ENCODE assay signal across 8 cellular contexts in genomic region chr1:228109073-228109961, GRCh38. TPM values are rescaled to one million over a fixed set of nuclear protein-coding genes. Genes with fewer than 3 reads are reported as not detected.
DNase-seq lines count a peak whose midpoint lies in the region; ATAC-seq and TF ChIP-seq lines count a peak whose summit lies in the region.

MRPL55 (minus strand) TSS chr1:228109299; CDS start chr1:228108260, 1,039 bp downstream.

- POLR2A ChIA-PET in naive thymus-derived CD8-positive, alpha-beta T cell (lab: Charles Lee) = interaction anchor here (0.6 to 2.8 kb wide), 9 partner anchors 10 to 334 kb away, joined by 3 to 30 read pairs (median 3); partner anchors contain the start of genes ARF1, GUK1 and IBA57

- peaks cover 9% of the 10 kb centered on the region for H3K36me3 ChIP-seq in fibroblast of lung (ENCODE audit: control insufficient read depth, insufficient read depth, low read length)

- peaks cover 13% of the 10 kb centered on the region for H3K79me2 ChIP-seq in fibroblast of lung (ENCODE audit: control insufficient read depth, insufficient read depth, low read length)

- peak within 1 kb of the TSS; percentile 88 to 98 (median 94) for H3K4me3 Mint-ChIP-seq in naive thymus-derived CD8-positive, alpha-beta T cell

- peak within 1 kb of the TSS; percentile 85 for H2AFZ ChIP-seq in fibroblast of lung (ENCODE audit: low read length)

- peak within 1 kb of the TSS; percentile 91 for H3K4me2 ChIP-seq in fibroblast of lung (ENCODE audit: extremely low read depth, insufficient read depth, low read length)

- peak within 1 kb of the TSS; percentile 68 to 98 (median 92) for H3K4me3 ChIP-seq in fibroblast of lung (replicated peaks in 1 of 4; ENCODE audit: control extremely low read depth in 1 of 4, insufficient read depth in 1 of 4, low read depth in 3 of 4, low read length in 4 of 4)

- no peaks in the 10 kb centered on the region for H3K27me3 ChIP-seq in fibroblast of lung (ENCODE audit: control insufficient read depth, insufficient read depth, low read length)

- H3K9ac ChIP-seq in fibroblast of lung (ENCODE audit: insufficient read depth, low read length) = peak within 1 kb of the TSS; percentile 87

- peak within 1 kb of the TSS; percentile 90 for H3K27ac ChIP-seq in fibroblast of lung (ENCODE audit: insufficient read depth, low read length)

- no peaks in the 10 kb centered on the region for H3K9me3 Mint-ChIP-seq in naive thymus-derived CD8-positive, alpha-beta T cell

- peak; percentile 90 for ATAC-seq in naive thymus-derived CD8-positive, alpha-beta T cell

- peak within 1 kb of the TSS; percentile 93 to 99 (median 97) for H3K27ac Mint-ChIP-seq in naive thymus-derived CD8-positive, alpha-beta T cell

- TF ChIP-seq CTCF in LNCAP (IDR thresholded peaks at IDR 0.05) = peak; percentile 22; the same call in 1 of the 2 replicates
- no peak for TF ChIP-seq CTCF in fibroblast of lung (conservative IDR thresholded peaks at IDR 0.05 in 1 of 2, IDR thresholded peaks at IDR 0.05 in 1 of 2; ENCODE audit: low read depth in 1 of 2, low read length in 2 of 2)

- no peaks in the 10 kb centered on the region for H3K4me1 ChIP-seq in fibroblast of lung (ENCODE audit: control insufficient read depth, extremely low read depth, insufficient read depth, low read length)

- H3K36me3 Mint-ChIP-seq in naive thymus-derived CD8-positive, alpha-beta T cell = peaks cover 0 to 13% (median 0%) of the 10 kb centered on the region in 3 donors

- H3K4me1 Mint-ChIP-seq in naive thymus-derived CD8-positive, alpha-beta T cell = peaks cover 9 to 33% (median 31%) of the 10 kb centered on the region in 4 donors

- DNase-seq in Daoy (ENCODE audit: low read depth) (peak; percentile 98), GOT3 (lab: John Stamatoyannopoulos, UW) (peak; percentile 98), RPMI8226 (peak; percentile 99), fibroblast of lung (ENCODE audit: low read depth in 2 of 2) (peak; percentile 94)
- peak; percentile 99 for DNase-seq in activated T-helper 1 cell treated with anti-CD3 and anti-CD28 coated beads, Interleukin-2, amount 50 U/mL, for 16 hours (ENCODE audit: low read depth in 1 of 2, low spot score in 1 of 2)
- peak; percentile 96 to 100 (median 98) for DNase-seq in naive thymus-derived CD8-positive, alpha-beta T cell
- DNase-seq in stimulated activated naive CD4-positive, alpha-beta T cell (lab: John Stamatoyannopoulos, UW) = peak; percentile 95 to 99 (median 98)

- no peaks in the 10 kb centered on the region for H3K27me3 Mint-ChIP-seq in naive thymus-derived CD8-positive, alpha-beta T cell

- no peaks in the 10 kb centered on the region for H3K9me3 ChIP-seq in fibroblast of lung (ENCODE audit: control insufficient read depth, insufficient read depth, low read depth, low read length)

- no peaks in the 10 kb centered on the region for H4K20me1 ChIP-seq in fibroblast of lung (ENCODE audit: control insufficient read depth, extremely low read depth, insufficient read depth, low read length)

RNA-seq across cellular contexts. Expression of gene MRPL55, which starts in this region (rescaled TPM):
- 88.6 and 137 TPM in 2 replicates for total RNA-seq in Daoy (2014; rRNA removed; shearing (Covaris generic))
- total RNA-seq in fibroblast of lung = 51.7 and 61.6 TPM in 2 replicates
- polyA plus RNA-seq in fibroblast of lung = 39.5 and 41.0 TPM in 2 replicates
- polyA plus RNA-seq in fibroblast of lung (2012) = 55.0 and 70.4 TPM in 2 replicates
- polyA minus RNA-seq in fibroblast of lung (ENCODE audit: low replicate concordance) = 7.1 and 30.6 TPM in 2 replicates
- total RNA-seq in naive thymus-derived CD8-positive, alpha-beta T cell = 10 to 100 TPM; 61.9 to 64.8 TPM
- polyA plus RNA-seq in naive thymus-derived CD8-positive, alpha-beta T cell = 100 to 1,000 TPM in 2 of 3 donors, 10 to 100 TPM in 1; 96.9 to 130 (median 103) TPM

Comparison
In these comparisons a context has a peak if more than half of its experiments do, and no peak if none do; other contexts are left out.
1. Peak in every context shown above with its lines: DNase-seq, ATAC-seq, H3K4me3 ChIP-seq and H3K27ac ChIP-seq.